In genomic region chr1:94927405-94928175, GRCh38 we compare ENCODE assay signal across 9 cellular contexts. TPM values are rescaled to one million over a fixed set of nuclear protein-coding genes. Genes with fewer than 3 reads are reported as not detected.
DNase-seq lines count a peak whose midpoint lies in the region; ATAC-seq and TF ChIP-seq lines count a peak whose summit lies in the region.
"Had no signal": no experiment of that assay in that cellular context is flagged by ENCODE, and none has a peak within 500 bp of the region (broad histone marks: within the 10 kb centered on the region; RNA-seq: fewer than 3 reads in every experiment).

No MANE protein-coding gene starts in this region.

- H3K9ac ChIP-seq in MM.1S (ENCODE audit: low read length): no peak overlapping the region

- H3K9me2 ChIP-seq in MM.1S (replicated peaks; ENCODE audit: insufficient read depth, low read length): no peaks in the 10 kb centered on the region

- peak overlapping the region; percentile 65 for H3K27ac Mint-ChIP-seq in activated CD8-positive, alpha-beta T cell treated with anti-CD3 and anti-CD28 coated beads, Interleukin-2, amount 10 ng/mL, durations not matched to agents 7 days and 5 days

- DNase-seq in NCI-H82 (lab: John Stamatoyannopoulos, UW): peak; percentile 80
- no peak for DNase-seq in NCI-H82 treated with DMSO at 0.1 percent for 48 hours (lab: John Stamatoyannopoulos, UW; ENCODE audit: unreplicated experiment)
- no peak for DNase-seq in activated CD8-positive, alpha-beta T cell treated with anti-CD3 and anti-CD28 coated beads, Interleukin-2, amount 10 ng/mL, durations not matched to agents 7 days and 5 days
- peak; percentile 89 for DNase-seq in pons (ENCODE audit: low spot score)
- DNase-seq in MM.1S: no peak

- peak overlapping the region; percentile 68 to 92 for H3K4me3 ChIP-seq in gastroesophageal sphincter
- no peak overlapping the region for H3K4me3 ChIP-seq in MM.1S (ENCODE audit: low read length)

- H3K9me3 ChIP-seq in gastroesophageal sphincter (no peaks in the 10 kb centered on the region), MM.1S (replicated peaks; ENCODE audit: insufficient read depth, low read length) (no peaks in the 10 kb centered on the region)

- no peaks in the 10 kb centered on the region for H3K9me3 Mint-ChIP-seq in activated CD8-positive, alpha-beta T cell treated with anti-CD3 and anti-CD28 coated beads, Interleukin-2, amount 10 ng/mL, durations not matched to agents 7 days and 5 days (ENCODE audit: insufficient read depth)
- H3K9me3 Mint-ChIP-seq: activated naive CD4-positive, alpha-beta T cell treated with anti-CD3 and anti-CD28 coated beads, Interleukin-2, amount 50 U/mL, for 72 hours had no signal

- CTCF ChIA-PET in activated CD8-positive, alpha-beta T cell treated with anti-CD3 and anti-CD28 coated beads, Interleukin-2, amount 10 ng/mL, durations not matched to agents 7 days and 5 days (lab: Charles Lee): interaction anchor here (1.1 to 1.7 kb wide), 3 partner anchors 73 to 116 kb away, joined by 4 to 6 read pairs (median 5); no protein-coding TSS in a partner anchor

- H3K36me3 ChIP-seq in gastroesophageal sphincter: peaks cover 0 to 9% of the 10 kb centered on the region in 2 donors
- no peaks in the 10 kb centered on the region for H3K36me3 ChIP-seq in MM.1S (replicated peaks; ENCODE audit: insufficient read depth, low read length)

- H3K4me1 Mint-ChIP-seq in activated CD8-positive, alpha-beta T cell treated with anti-CD3 and anti-CD28 coated beads, Interleukin-2, amount 10 ng/mL, durations not matched to agents 7 days and 5 days (ENCODE audit: low read depth): peaks cover 17% of the 10 kb centered on the region

- TF ChIP-seq POLR2A in gastroesophageal sphincter (IDR thresholded peaks at IDR 0.05): no peak

- H3K36me3 Mint-ChIP-seq in activated CD8-positive, alpha-beta T cell treated with anti-CD3 and anti-CD28 coated beads, Interleukin-2, amount 10 ng/mL, durations not matched to agents 7 days and 5 days (ENCODE audit: low read depth): no peaks in the 10 kb centered on the region

- H3K4me1 ChIP-seq in gastroesophageal sphincter (peaks cover 12 to 64% (median 21%) of the 10 kb centered on the region in 3 donors), MM.1S (ENCODE audit: low read length) (no peaks in the 10 kb centered on the region)

- no peak overlapping the region for H3K4me2 ChIP-seq in MM.1S (ENCODE audit: low read depth, low read length)

- H3K27me3 Mint-ChIP-seq in activated CD8-positive, alpha-beta T cell treated with anti-CD3 and anti-CD28 coated beads, Interleukin-2, amount 10 ng/mL, durations not matched to agents 7 days and 5 days (ENCODE audit: low read depth): peaks cover 35% of the 10 kb centered on the region

- H3K27me3 ChIP-seq in gastroesophageal sphincter: no peaks in the 10 kb centered on the region
- no peaks in the 10 kb centered on the region for H3K27me3 ChIP-seq in MM.1S (replicated peaks; ENCODE audit: insufficient read depth, low read length)

- TF ChIP-seq EP300 in gastroesophageal sphincter (IDR thresholded peaks at IDR 0.05): no peak

- H3K27ac ChIP-seq in gastroesophageal sphincter (peak overlapping the region; percentile 93 to 100 (median 97)), MM.1S (ENCODE audit: low read length) (no peak overlapping the region)

- H2AFZ ChIP-seq in MM.1S (ENCODE audit: low read length): no peak overlapping the region

- H3F3A ChIP-seq in MM.1S (ENCODE audit: insufficient read depth, low read length): no peaks in the 10 kb centered on the region

- POLR2A ChIA-PET in activated CD8-positive, alpha-beta T cell treated with anti-CD3 and anti-CD28 coated beads, Interleukin-2, amount 10 ng/mL, durations not matched to agents 7 days and 5 days (lab: Charles Lee): no interaction called here

- peak overlapping the region; percentile 62 for H3K4me3 Mint-ChIP-seq in activated CD8-positive, alpha-beta T cell treated with anti-CD3 and anti-CD28 coated beads, Interleukin-2, amount 10 ng/mL, durations not matched to agents 7 days and 5 days

- WGBS in gastroesophageal sphincter (ENCODE audit: low coverage in 1 of 2), 2 donors: 12 to 20% methylated on average over 8 to 18 of the region's 40 CpGs

- TF ChIP-seq CTCF in gastroesophageal sphincter (IDR thresholded peaks at IDR 0.05) (peak in 1 of 4 experiments; percentile 3), MM.1S (IDR thresholded peaks at IDR 0.05; ENCODE audit: low read length) (no peak)

- no peaks in the 10 kb centered on the region for H3K79me2 ChIP-seq in MM.1S (ENCODE audit: low read length)

- H4K20me1 ChIP-seq in MM.1S (ENCODE audit: insufficient read depth, low read length): no peaks in the 10 kb centered on the region

- ATAC-seq in HG03442 (IDR thresholded peaks at IDR 0.05; ENCODE audit: unreplicated experiment) (peak; percentile 19), gastroesophageal sphincter (no peak), GM21390 (IDR thresholded peaks at IDR 0.05; ENCODE audit: unreplicated experiment) (no peak)
- no peak for ATAC-seq in activated CD8-positive, alpha-beta T cell treated with anti-CD3 and anti-CD28 coated beads, Interleukin-2, amount 10 ng/mL, durations not matched to agents 7 days and 5 days

RNA-seq across cellular contexts. Expression of gene CNN3, which starts 0.7 kb away (rescaled TPM):
- total RNA-seq in activated CD8-positive, alpha-beta T cell treated with anti-CD3 and anti-CD28 coated beads, Interleukin-2, amount 10 ng/mL, durations not matched to agents 7 days and 5 days: 1 to 10 TPM; 6.1 to 7.2 TPM
- 100 to 1,000 TPM; 145 to 292 (median 217) TPM for total RNA-seq in gastroesophageal sphincter

Comparison
In these comparisons a context has a peak if more than half of its experiments do, and no peak if none do; other contexts are left out.
1. DNase-seq: peak in NCI-H82 (single experiment) and pons (single experiment); none in NCI-H82 treated with DMSO at 0.1 percent for 48 hours (single experiment), activated CD8-positive, alpha-beta T cell treated with anti-CD3 and anti-CD28 coated beads, Interleukin-2, amount 10 ng/mL, durations not matched to agents 7 days and 5 days (single experiment) and MM.1S (single experiment).
2. RNA of gene CNN3, which starts 0.7 kb away (total RNA-seq): 145 to 292 TPM in gastroesophageal sphincter; 6.1 to 7.2 TPM in activated CD8-positive, alpha-beta T cell treated with anti-CD3 and anti-CD28 coated beads, Interleukin-2, amount 10 ng/mL, durations not matched to agents 7 days and 5 days; every median in the first group is over 10 times any median in the second.